In the genomic region with DNA sequence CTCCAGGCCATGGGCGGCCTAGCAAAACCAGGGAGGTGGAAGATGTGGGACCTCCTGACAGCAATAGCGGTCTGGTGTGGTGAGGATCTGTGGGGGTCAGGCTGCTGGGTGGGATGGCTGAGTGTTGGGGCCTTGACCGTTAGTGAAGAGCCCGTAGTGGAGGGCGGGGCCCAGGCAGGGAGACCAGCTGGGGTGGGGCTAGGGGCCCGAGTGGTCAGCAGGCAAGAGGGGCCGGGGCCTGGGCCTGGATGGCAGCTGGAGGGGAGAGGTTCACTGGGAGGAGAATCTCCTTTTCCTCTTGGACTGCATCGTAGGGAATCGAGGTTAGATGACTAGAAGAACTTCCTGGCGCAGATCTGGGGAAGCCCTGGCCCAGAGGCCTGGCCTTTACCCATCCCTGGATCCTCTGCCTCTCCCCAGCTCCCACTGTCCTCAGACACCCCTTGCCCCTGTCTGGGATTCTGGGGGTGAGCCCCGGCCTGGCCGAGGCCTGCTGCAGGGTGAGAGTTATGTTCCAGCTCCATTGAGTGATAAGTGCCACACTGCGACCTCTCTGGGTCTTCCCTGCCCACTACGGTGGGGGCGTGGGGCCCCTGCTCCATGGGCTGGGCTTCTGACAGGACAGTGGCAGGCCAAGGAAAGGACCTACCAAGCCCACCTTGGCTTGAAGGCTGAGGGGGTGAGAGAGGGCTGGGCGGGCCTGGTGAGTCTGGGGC, we compare ENCODE assay signal across 1 cellular context.
TF ChIP-seq lines count a peak whose summit lies in the region.

No MANE protein-coding gene starts in this region.

TF ChIP-seq in IMR-90, 13 proteins besides CTCF, POLR2A, EP300 and RAD21:
- no peak for TF ChIP-seq MAZ (IDR thresholded peaks at IDR 0.05; ENCODE audit: borderline replicate concordance, low read depth, low read length)
- TF ChIP-seq, protein P1, sequence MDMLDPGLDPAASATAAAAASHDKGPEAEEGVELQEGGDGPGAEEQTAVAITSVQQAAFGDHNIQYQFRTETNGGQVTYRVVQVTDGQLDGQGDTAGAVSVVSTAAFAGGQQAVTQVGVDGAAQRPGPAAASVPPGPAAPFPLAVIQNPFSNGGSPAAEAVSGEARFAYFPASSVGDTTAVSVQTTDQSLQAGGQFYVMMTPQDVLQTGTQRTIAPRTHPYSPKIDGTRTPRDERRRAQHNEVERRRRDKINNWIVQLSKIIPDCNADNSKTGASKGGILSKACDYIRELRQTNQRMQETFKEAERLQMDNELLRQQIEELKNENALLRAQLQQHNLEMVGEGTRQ (IDR thresholded peaks at IDR 0.05; ENCODE audit: low read depth, low read length), result no peak
- no peak for TF ChIP-seq SMC3 (IDR thresholded peaks at IDR 0.05; ENCODE audit: low read depth, low read length)
- TF ChIP-seq MAFK (IDR thresholded peaks at IDR 0.05; ENCODE audit: low read depth, low read length), result no peak
- TF ChIP-seq MXI1 (IDR thresholded peaks at IDR 0.05; ENCODE audit: borderline replicate concordance, low read depth, low read length), result no peak
- no peak for TF ChIP-seq BHLHE40 (IDR thresholded peaks at IDR 0.05; ENCODE audit: low read depth, low read length)
- TF ChIP-seq RFX5 (IDR thresholded peaks at IDR 0.05; ENCODE audit: low read depth, low read length), result no peak
- TF ChIP-seq, protein P2, sequence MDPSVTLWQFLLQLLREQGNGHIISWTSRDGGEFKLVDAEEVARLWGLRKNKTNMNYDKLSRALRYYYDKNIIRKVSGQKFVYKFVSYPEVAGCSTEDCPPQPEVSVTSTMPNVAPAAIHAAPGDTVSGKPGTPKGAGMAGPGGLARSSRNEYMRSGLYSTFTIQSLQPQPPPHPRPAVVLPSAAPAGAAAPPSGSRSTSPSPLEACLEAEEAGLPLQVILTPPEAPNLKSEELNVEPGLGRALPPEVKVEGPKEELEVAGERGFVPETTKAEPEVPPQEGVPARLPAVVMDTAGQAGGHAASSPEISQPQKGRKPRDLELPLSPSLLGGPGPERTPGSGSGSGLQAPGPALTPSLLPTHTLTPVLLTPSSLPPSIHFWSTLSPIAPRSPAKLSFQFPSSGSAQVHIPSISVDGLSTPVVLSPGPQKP (IDR thresholded peaks at IDR 0.05; ENCODE audit: borderline replicate concordance, low read depth, low read length), result no peak
- TF ChIP-seq FOS (IDR thresholded peaks at IDR 0.05; ENCODE audit: low read depth, low read length), result no peak
- TF ChIP-seq CHD1 (IDR thresholded peaks at IDR 0.05; ENCODE audit: low read depth, low read length), result no peak
- TF ChIP-seq CEBPB (IDR thresholded peaks at IDR 0.05; ENCODE audit: low read depth, low read length), result no peak
